In the genomic region with DNA sequence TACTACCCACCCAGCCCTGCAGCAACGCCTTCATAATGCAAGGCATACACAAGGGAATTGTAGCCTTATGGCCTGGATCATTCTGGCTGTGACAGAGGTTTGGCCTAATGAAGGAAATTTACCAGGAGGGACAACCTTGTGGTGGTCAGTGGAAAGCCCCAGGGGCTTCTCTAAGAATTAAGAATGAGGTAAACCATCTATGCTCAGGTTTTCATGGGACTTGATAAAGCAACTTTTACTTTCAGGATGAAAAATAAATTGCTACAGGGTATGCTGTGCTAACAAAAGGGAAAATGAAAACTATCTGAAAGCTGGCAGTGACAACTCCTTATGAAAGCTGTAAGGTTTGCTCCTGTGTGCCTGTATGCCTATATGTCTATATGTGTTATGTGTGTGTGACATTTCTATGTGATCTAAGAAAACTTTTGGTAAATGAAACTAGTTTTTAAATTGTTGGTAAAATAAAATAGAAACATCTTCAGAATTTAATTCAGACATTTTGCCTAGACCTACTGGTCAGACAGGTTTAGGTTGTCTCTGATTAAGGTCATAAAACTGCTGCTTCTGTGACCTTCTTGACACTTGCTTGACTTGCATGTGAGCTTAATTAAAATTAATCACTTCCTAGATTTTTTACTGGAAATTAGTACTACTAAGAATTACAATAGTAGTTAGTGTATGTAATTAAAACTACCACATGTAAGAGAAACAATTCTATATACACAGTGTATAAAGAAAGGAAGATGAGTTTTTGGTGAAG, we compare ENCODE assay signal across 18 cellular contexts.
DNase-seq lines count a peak whose midpoint lies in the region; ATAC-seq and FAIRE-seq lines count a peak whose summit lies in the region.
"Had no signal": no experiment of that assay in that cellular context is flagged by ENCODE, and none has a peak within 500 bp of the region (broad histone marks: within the 10 kb centered on the region; RNA-seq: fewer than 3 reads in every experiment).

No MANE protein-coding gene starts in this region.

- DNase-seq in GM18507 (ENCODE audit: extremely low spot score, insufficient read length, low read depth), result no peak
- no peak for DNase-seq in SW 1271 (lab: John Stamatoyannopoulos, UW)
- DNase-seq: activated T-cell treated with anti-CD3 and anti-CD28 coated beads, Interleukin-2, amount 50 U/mL, for 24 hours; Caco-2; cortex of kidney; gastrocnemius medialis; NCI-H774; occipital lobe; SK-N-SH; substantia nigra had no signal

- ATAC-seq in GM19397 (IDR thresholded peaks at IDR 0.05; ENCODE audit: unreplicated experiment), result peak; percentile 44
- ATAC-seq in HG02870 (IDR thresholded peaks at IDR 0.05; ENCODE audit: unreplicated experiment), result peak; percentile 56
- ATAC-seq in HG03565 (IDR thresholded peaks at IDR 0.05; ENCODE audit: unreplicated experiment), result peak; percentile 64
- ATAC-seq in GM21717 (IDR thresholded peaks at IDR 0.05; ENCODE audit: unreplicated experiment), result no peak
- no peak for ATAC-seq in HG03175 (IDR thresholded peaks at IDR 0.05; ENCODE audit: unreplicated experiment)
- ATAC-seq: gastrocnemius medialis, left lobe of liver, Panc1, sciatic nerve had no signal

- peak; percentile 69 for FAIRE-seq in GM18507 (lab: Jason Lieb, UNC)

Comparison
In these comparisons a context has a peak if more than half of its experiments do, and no peak if none do; other contexts are left out.
1. ATAC-seq: peak in GM19397 (single experiment), HG02870 (single experiment) and HG03565 (single experiment); none in GM21717 (single experiment) and HG03175 (single experiment).